Comparison of ENCODE assay signal across 8 cellular contexts in the genomic region with DNA sequence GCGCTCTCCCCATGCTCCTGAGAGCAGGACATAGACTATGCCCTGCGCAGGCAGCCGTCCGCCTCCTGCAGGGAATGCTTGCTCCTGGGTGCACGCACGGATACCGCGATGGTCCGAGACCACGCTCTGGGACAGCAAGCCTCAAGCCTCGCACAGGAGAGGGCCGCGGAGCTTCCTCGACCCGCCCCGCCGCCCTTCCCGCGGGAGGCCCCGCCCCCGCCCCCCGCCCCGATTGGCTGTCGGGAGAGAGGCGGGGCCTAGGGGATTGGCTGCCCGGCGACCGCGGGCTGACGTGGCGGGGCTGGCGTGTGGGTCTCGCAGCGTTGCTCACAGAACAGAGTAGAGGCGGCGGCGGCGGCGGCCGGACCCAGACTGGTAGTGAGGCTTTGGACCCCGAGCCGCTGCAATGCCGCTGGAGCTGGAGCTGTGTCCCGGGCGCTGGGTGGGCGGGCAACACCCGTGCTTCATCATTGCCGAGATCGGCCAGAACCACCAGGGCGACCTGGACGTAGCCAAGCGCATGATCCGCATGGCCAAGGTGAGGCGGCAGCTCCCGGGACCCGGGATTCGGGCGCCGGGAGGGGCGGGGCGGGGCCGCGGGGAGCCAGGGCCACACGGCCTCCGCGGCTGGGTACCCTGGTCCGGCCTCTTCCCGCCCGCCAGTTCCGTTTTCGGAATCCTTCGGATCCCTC. TPM values are rescaled to one million over a fixed set of nuclear protein-coding genes. Genes with fewer than 3 reads are reported as not detected.
DNase-seq lines count a peak whose midpoint lies in the region; ATAC-seq and TF ChIP-seq lines count a peak whose summit lies in the region.

Gene NANS (plus strand): TSS at position 330 of the 692 bp plus-strand sequence. CDS start 77 bp downstream, at position 407.

- peak; percentile 98 for DNase-seq in D341Med (ENCODE audit: low spot score)
- peak; percentile 93 for DNase-seq in activated CD8-positive, alpha-beta memory T cell treated with anti-CD3 and anti-CD28 coated beads, Interleukin-2, amount 50 U/mL, for 4 hours
- peak; percentile 78 for DNase-seq in stimulated activated CD8-positive, alpha-beta memory T cell treated with anti-CD3 and anti-CD28 coated beads, Interleukin-15, amount 100 ng/mL, for 24 hours (ENCODE audit: low read depth)

- 0 out of 2 replicates have a peak, but pooled peaks cover 3% of the 10 kb centered on the region for H3K4me1 ChIP-seq in HUES6 (ENCODE audit: control insufficient read depth, insufficient read depth, low read length)
- peaks cover 25% of the 10 kb centered on the region for H3K4me1 ChIP-seq in OCI-LY1 (ENCODE audit: insufficient read depth, low read length, severe bottlenecking)
- H3K4me1 ChIP-seq in mesodermal cell (ENCODE audit: control insufficient read depth, insufficient read depth, low read length, poor library complexity, severe bottlenecking), result peaks cover 3% of the 10 kb centered on the region

- ATAC-seq in GM21447 (IDR thresholded peaks at IDR 0.05; ENCODE audit: unreplicated experiment), result peak; percentile 93

- H3K9me3 ChIP-seq in HUES6 (ENCODE audit: control insufficient read depth, insufficient read depth, low read depth, low read length) (no peaks in the 10 kb centered on the region), OCI-LY1 (ENCODE audit: low read length) (no peaks in the 10 kb centered on the region), mesodermal cell (ENCODE audit: control insufficient read depth, low read length) (no peaks in the 10 kb centered on the region)

- H3K9ac ChIP-seq in HUES6 (ENCODE audit: low read length) (peak within 1 kb of the TSS; percentile 79), OCI-LY1 (ENCODE audit: low read length) (peak within 1 kb of the TSS; percentile 70)

- H3K4me3 ChIP-seq in HUES6 (ENCODE audit: low read depth, low read length) (peak within 1 kb of the TSS; percentile 97), OCI-LY1 (ENCODE audit: low read depth, low read length, poor library complexity, severe bottlenecking) (peak within 1 kb of the TSS; percentile 76), mesodermal cell (ENCODE audit: extremely low read depth, insufficient read depth, low read length, poor library complexity, severe bottlenecking) (peak within 1 kb of the TSS; percentile 65)

- no peak for TF ChIP-seq CTCF in OCI-LY1 (IDR thresholded peaks at IDR 0.05; ENCODE audit: low read length)

- H4K20me1 ChIP-seq in OCI-LY1 (ENCODE audit: insufficient read depth, low read length), result no peaks in the 10 kb centered on the region

- in situ Hi-C loops in endometrial microvascular endothelial cells (cut with HindIII; ENCODE audit: inconsistent ontology term, low pct_unique_long_range_greater_than_20kb, low sequenced_read_pairs), result no loop called here

- 0% methylated on average over 50 to 56 of the region's 72 CpGs for WGBS in mesodermal cell (ENCODE audit: insufficient coverage in 2 of 2), 2 experiments

- H3K27me3 ChIP-seq in HUES6 (ENCODE audit: control insufficient read depth, insufficient read depth, low read length) (no peaks in the 10 kb centered on the region), OCI-LY1 (ENCODE audit: insufficient read depth, low read length) (no peaks in the 10 kb centered on the region)

- H3K9me2 ChIP-seq in OCI-LY1 (ENCODE audit: low read depth, low read length), result no peaks in the 10 kb centered on the region

- H3K4me2 ChIP-seq in OCI-LY1 (ENCODE audit: low read length), result peak within 1 kb of the TSS; percentile 95

- H3K79me2 ChIP-seq in OCI-LY1 (ENCODE audit: insufficient read depth, low read length), result no peaks in the 10 kb centered on the region

- H2AFZ ChIP-seq in OCI-LY1 (ENCODE audit: low read length), result peak within 1 kb of the TSS; percentile 17; the same call in 1 of the 2 replicates

- H3K27ac ChIP-seq in HUES6 (ENCODE audit: low read depth, low read length) (no peak within 1 kb of the TSS), OCI-LY1 (ENCODE audit: low read depth, low read length, poor library complexity, severe bottlenecking) (peak within 1 kb of the TSS; percentile 42), mesodermal cell (ENCODE audit: low read depth, low read length, severe bottlenecking) (peak within 1 kb of the TSS; percentile 91)

- H3K36me3 ChIP-seq in HUES6 (ENCODE audit: control insufficient read depth, insufficient read depth, low read length) (peaks cover 7% of the 10 kb centered on the region), OCI-LY1 (ENCODE audit: insufficient read depth, low read length) (peaks cover 9% of the 10 kb centered on the region; the same call in 1 of the 2 replicates), mesodermal cell (ENCODE audit: control insufficient read depth, insufficient read depth, low read length) (peaks cover 8% of the 10 kb centered on the region)

- H3F3A ChIP-seq in OCI-LY1 (ENCODE audit: insufficient read depth, low read length), result no peaks in the 10 kb centered on the region

RNA-seq across cellular contexts. Expression of gene NANS, which starts in this region (rescaled TPM):
- 149 TPM for total RNA-seq in endometrial microvascular endothelial cells (ENCODE audit: inconsistent ontology term)
- 53.0 TPM for polyA plus RNA-seq in mesodermal cell (2013, experiment 1 of 2)
- polyA plus RNA-seq in mesodermal cell (2013, experiment 2 of 2), result 49.9 TPM
